ENCODE assay signal across 9 cellular contexts in genomic region chr3:187783098-187783497, GRCh38. TPM values are rescaled to one million over a fixed set of nuclear protein-coding genes. Genes with fewer than 3 reads are reported as not detected.
A peak's percentile ranks its signal among the peaks of the same experiment; 100 is the strongest.
DNase-seq lines count a peak whose midpoint lies in the region; ATAC-seq and TF ChIP-seq lines count a peak whose summit lies in the region.
"Had no signal": no experiment of that assay in that cellular context is flagged by ENCODE, and none has a peak within 500 bp of the region (broad histone marks: within the 10 kb centered on the region; RNA-seq: fewer than 3 reads in every experiment).

No MANE protein-coding gene starts in this region.

- H3K4me1 ChIP-seq in right cardiac atrium (ENCODE audit: control insufficient read depth, insufficient read depth, low read length) = no peaks in the 10 kb centered on the region
- H3K4me1 ChIP-seq in thyroid gland = peaks cover 0 to 5% of the 10 kb centered on the region in 2 donors

- H3K27ac Mint-ChIP-seq in activated T-cell treated with anti-CD3 and anti-CD28 coated beads, Interleukin-2, amount 50 U/mL, for 72 hours = peak overlapping the region; percentile 70
- H3K27ac Mint-ChIP-seq in activated CD4-positive, alpha-beta memory T cell treated with anti-CD3 and anti-CD28 coated beads, Interleukin-2, amount 10 ng/mL, durations not matched to agents 7 days and 5 days = peak overlapping the region; percentile 24
- H3K27ac Mint-ChIP-seq: activated naive CD8-positive, alpha-beta T cell treated with anti-CD3 and anti-CD28 coated beads, Interleukin-2, amount 10 ng/mL, durations not matched to agents 7 days and 5 days had no signal

- H3K36me3 ChIP-seq in thyroid gland = no peaks in the 10 kb centered on the region

- CTCF ChIA-PET in activated CD4-positive, alpha-beta memory T cell treated with anti-CD3 and anti-CD28 coated beads, Interleukin-2, amount 10 ng/mL, durations not matched to agents 7 days and 5 days (lab: Charles Lee) = no interaction called here

- H3K27me3 ChIP-seq in right cardiac atrium (ENCODE audit: control insufficient read depth, insufficient read depth) = no peaks in the 10 kb centered on the region
- no peaks in the 10 kb centered on the region for H3K27me3 ChIP-seq in thyroid gland

- H3K9me3 ChIP-seq in right cardiac atrium (ENCODE audit: control insufficient read depth, low read length) (no peaks in the 10 kb centered on the region), thyroid gland (no peaks in the 10 kb centered on the region)

- H3K36me3 Mint-ChIP-seq in activated T-cell treated with anti-CD3 and anti-CD28 coated beads, Interleukin-2, amount 50 U/mL, for 72 hours (ENCODE audit: insufficient read depth in 2 of 2) = peaks cover 2 to 3% of the 10 kb centered on the region in 2 donors
- peaks cover 9% of the 10 kb centered on the region for H3K36me3 Mint-ChIP-seq in activated CD4-positive, alpha-beta memory T cell treated with anti-CD3 and anti-CD28 coated beads, Interleukin-2, amount 10 ng/mL, durations not matched to agents 7 days and 5 days (ENCODE audit: low read depth)

- ATAC-seq in activated T-cell treated with anti-CD3 and anti-CD28 coated beads, Interleukin-2, amount 50 U/mL, for 72 hours (replicated peaks in 1 of 2) = peak; percentile 91
- ATAC-seq in right cardiac atrium = peak; percentile 80 to 84
- no peak for ATAC-seq in GM21515 (IDR thresholded peaks at IDR 0.05; ENCODE audit: unreplicated experiment)
- no peak for ATAC-seq in HG03571 (IDR thresholded peaks at IDR 0.05; ENCODE audit: unreplicated experiment)
- no peak for ATAC-seq in HG03025 (IDR thresholded peaks at IDR 0.05; ENCODE audit: low FRiP score, unreplicated experiment)

- no peak for TF ChIP-seq POLR2A in thyroid gland (IDR thresholded peaks at IDR 0.05)

- H3K4me3 Mint-ChIP-seq in activated T-cell treated with anti-CD3 and anti-CD28 coated beads, Interleukin-2, amount 50 U/mL, for 72 hours = peak overlapping the region in 1 of 2 donors; percentile 40
- no peak overlapping the region for H3K4me3 Mint-ChIP-seq in activated CD4-positive, alpha-beta memory T cell treated with anti-CD3 and anti-CD28 coated beads, Interleukin-2, amount 10 ng/mL, durations not matched to agents 7 days and 5 days
- H3K4me3 Mint-ChIP-seq: activated naive CD8-positive, alpha-beta T cell treated with anti-CD3 and anti-CD28 coated beads, Interleukin-2, amount 10 ng/mL, durations not matched to agents 7 days and 5 days had no signal

- H3K27ac ChIP-seq in right cardiac atrium (ENCODE audit: low read length) = no peak overlapping the region
- no peak overlapping the region for H3K27ac ChIP-seq in thyroid gland

- POLR2A ChIA-PET in activated CD4-positive, alpha-beta memory T cell treated with anti-CD3 and anti-CD28 coated beads, Interleukin-2, amount 10 ng/mL, durations not matched to agents 7 days and 5 days (lab: Charles Lee) = interaction anchor here (1.6 to 1.9 kb wide), 2 partner anchors 16 to 19 kb away, joined by 5 to 11 read pairs; no protein-coding TSS in a partner anchor

- WGBS in right cardiac atrium = 41% methylated on average over 2 of the region's 2 CpGs
- WGBS in thyroid gland, 2 donors = 35 to 37% methylated on average over 2 of the region's 2 CpGs

- peaks cover 47% of the 10 kb centered on the region for H3K4me1 Mint-ChIP-seq in activated T-cell treated with anti-CD3 and anti-CD28 coated beads, Interleukin-2, amount 50 U/mL, for 72 hours (ENCODE audit: low read depth)
- peaks cover 39% of the 10 kb centered on the region for H3K4me1 Mint-ChIP-seq in activated CD4-positive, alpha-beta memory T cell treated with anti-CD3 and anti-CD28 coated beads, Interleukin-2, amount 10 ng/mL, durations not matched to agents 7 days and 5 days

- H3K4me3 ChIP-seq in right cardiac atrium (ENCODE audit: low read length) = no peak overlapping the region
- no peak overlapping the region for H3K4me3 ChIP-seq in thyroid gland (replicated peaks in 1 of 3)

- no peaks in the 10 kb centered on the region for H3K27me3 Mint-ChIP-seq in activated T-cell treated with anti-CD3 and anti-CD28 coated beads, Interleukin-2, amount 50 U/mL, for 72 hours (ENCODE audit: low read depth)
- no peaks in the 10 kb centered on the region for H3K27me3 Mint-ChIP-seq in activated CD4-positive, alpha-beta memory T cell treated with anti-CD3 and anti-CD28 coated beads, Interleukin-2, amount 10 ng/mL, durations not matched to agents 7 days and 5 days
- H3K27me3 Mint-ChIP-seq: activated naive CD8-positive, alpha-beta T cell treated with anti-CD3 and anti-CD28 coated beads, Interleukin-2, amount 10 ng/mL, durations not matched to agents 7 days and 5 days had no signal

- intact Hi-C loops in right cardiac atrium (cut with DNase I) = no loop called here
- intact Hi-C loops in thyroid gland (cut with DNase I) = no loop called here

- no peak for TF ChIP-seq CTCF in thyroid gland (IDR thresholded peaks at IDR 0.05)

- DNase-seq in activated T-cell treated with anti-CD3 and anti-CD28 coated beads, Interleukin-2, amount 50 U/mL, for 72 hours = no peak
- DNase-seq in activated T-cell treated with anti-CD3 and anti-CD28 coated beads, Interleukin-2, amount 50 U/mL, for 48 hours = no peak
- no peak for DNase-seq in activated CD4-positive, alpha-beta memory T cell treated with anti-CD3 and anti-CD28 coated beads, Interleukin-2, amount 10 ng/mL, durations not matched to agents 7 days and 5 days
- DNase-seq in right cardiac atrium (peak; percentile 20 to 49 (median 48)), thyroid gland (peak; percentile 51 to 64)
- DNase-seq: activated naive CD8-positive, alpha-beta T cell treated with anti-CD3 and anti-CD28 coated beads, Interleukin-2, amount 10 ng/mL, durations not matched to agents 7 days and 5 days had no signal

- peaks cover 2 to 3% of the 10 kb centered on the region in 2 donors for H3K9me3 Mint-ChIP-seq in activated T-cell treated with anti-CD3 and anti-CD28 coated beads, Interleukin-2, amount 50 U/mL, for 72 hours
- H3K9me3 Mint-ChIP-seq in activated CD4-positive, alpha-beta memory T cell treated with anti-CD3 and anti-CD28 coated beads, Interleukin-2, amount 10 ng/mL, durations not matched to agents 7 days and 5 days = peaks cover 3% of the 10 kb centered on the region

RNA-seq across cellular contexts. Expression of gene BCL6, which starts 37.8 kb away (rescaled TPM):
- total RNA-seq in activated T-cell treated with anti-CD3 and anti-CD28 coated beads, Interleukin-2, amount 50 U/mL, for 72 hours = 100 to 1,000 TPM; 106 to 118 TPM
- 10 to 100 TPM; 30.4 to 33.4 TPM for total RNA-seq in activated CD4-positive, alpha-beta memory T cell treated with anti-CD3 and anti-CD28 coated beads, Interleukin-2, amount 10 ng/mL, durations not matched to agents 7 days and 5 days
- 10 to 100 TPM; 70.0 to 77.3 (median 71.4) TPM for total RNA-seq in right cardiac atrium
- polyA plus RNA-seq in right cardiac atrium = 45.8 TPM
- total RNA-seq in thyroid gland = 100 to 1,000 TPM in 1 of 4 donors, 10 to 100 TPM in 3; 40.3 to 109 (median 67.2) TPM

Comparison
In these comparisons a context has a peak if more than half of its experiments do, and no peak if none do; other contexts are left out.
1. ATAC-seq: peak in activated T-cell treated with anti-CD3 and anti-CD28 coated beads, Interleukin-2, amount 50 U/mL, for 72 hours (2 of 2) and right cardiac atrium (2 of 2); none in GM21515 (single experiment), HG03571 (single experiment) and HG03025 (single experiment).
2. DNase-seq: peak in right cardiac atrium (3 of 3) and thyroid gland (2 of 2); none in activated T-cell treated with anti-CD3 and anti-CD28 coated beads, Interleukin-2, amount 50 U/mL, for 72 hours (0 of 2), activated T-cell treated with anti-CD3 and anti-CD28 coated beads, Interleukin-2, amount 50 U/mL, for 48 hours (0 of 2) and activated CD4-positive, alpha-beta memory T cell treated with anti-CD3 and anti-CD28 coated beads, Interleukin-2, amount 10 ng/mL, durations not matched to agents 7 days and 5 days (single experiment).